Comparison of ENCODE assay signal across 18 cellular contexts in genomic region chr17:61254894-61255293, GRCh38.
DNase-seq lines count a peak whose midpoint lies in the region; ATAC-seq and TF ChIP-seq lines count a peak whose summit lies in the region.
"Had no signal": no experiment of that assay in that cellular context is flagged by ENCODE, and none has a peak within 500 bp of the region (broad histone marks: within the 10 kb centered on the region; RNA-seq: fewer than 3 reads in every experiment).

No MANE protein-coding gene starts in this region.

- peak overlapping the region in 5 of 6 donors; percentile 29 to 84 (median 75) for H3K27ac Mint-ChIP-seq in immature natural killer cell
- H3K27ac Mint-ChIP-seq: HFFc6 had no signal

- H3K4me3 ChIP-seq in left ventricle myocardium inferior (no peak overlapping the region), heart right ventricle (no peak overlapping the region), osteoblast (ENCODE audit: insufficient read depth, low read length) (no peak overlapping the region), upper lobe of left lung (no peak overlapping the region), GM23248 (no peak overlapping the region)
- H3K4me3 ChIP-seq: BLaER1 treated with 17β-estradiol and CSF1 and Interleukin-3, amounts not matched to agents 10 nM and 100 nM had no signal

- no peak for TF ChIP-seq EP300 in upper lobe of left lung (IDR thresholded peaks at IDR 0.05)

- intact Hi-C loops in left ventricle myocardium inferior (cut with micrococcal nuclease), result no loop called here
- intact Hi-C loops in heart right ventricle (cut with DNase I), result loop anchor here in 6 of 10 donors (5.0 to 10.0 kb wide), 9 partner anchors 38 to 152 kb away; partner anchors contain the start of gene TBX2 (in 4 of the 6)

- WGBS in heart right ventricle, 2 donors, result 76 to 78% methylated on average over 1 of the region's 1 CpG
- WGBS in upper lobe of left lung, 2 donors, result 74 to 86% methylated on average over 1 of the region's 1 CpG
- WGBS in GM23248 (ENCODE audit: low coverage in 1 of 2, low lambda C conversion rate in 2 of 2, missing lambda C conversion rate in 2 of 2), 2 experiments, result 88 to 94% methylated on average over 1 of the region's 1 CpG

- H3K9me3 ChIP-seq in left ventricle myocardium inferior (replicated peaks) (no peaks in the 10 kb centered on the region), heart right ventricle (no peaks in the 10 kb centered on the region), osteoblast (ENCODE audit: low read depth, low read length) (no peaks in the 10 kb centered on the region), upper lobe of left lung (no peaks in the 10 kb centered on the region), GM23248 (ENCODE audit: low read depth) (no peaks in the 10 kb centered on the region)

- H4K20me1 ChIP-seq in osteoblast (ENCODE audit: insufficient read depth, low read length), result no peaks in the 10 kb centered on the region
- H4K20me1 ChIP-seq in GM23248 (ENCODE audit: insufficient read depth), result no peaks in the 10 kb centered on the region
- H4K20me1 ChIP-seq: BLaER1 treated with 17β-estradiol and CSF1 and Interleukin-3, amounts not matched to agents 10 nM and 100 nM had no signal

- H3K27me3 ChIP-seq in left ventricle myocardium inferior (ENCODE audit: low read depth) (no peaks in the 10 kb centered on the region), heart right ventricle (no peaks in the 10 kb centered on the region), osteoblast (ENCODE audit: insufficient read depth, low read length) (no peaks in the 10 kb centered on the region), upper lobe of left lung (no peaks in the 10 kb centered on the region), GM23248 (replicated peaks; ENCODE audit: insufficient read depth) (no peaks in the 10 kb centered on the region)
- H3K27me3 ChIP-seq: BLaER1 treated with 17β-estradiol and CSF1 and Interleukin-3, amounts not matched to agents 10 nM and 100 nM had no signal

- TF ChIP-seq CTCF in left ventricle myocardium inferior (IDR thresholded peaks at IDR 0.05; ENCODE audit: borderline replicate concordance) (no peak), heart right ventricle (IDR thresholded peaks at IDR 0.05) (no peak), osteoblast (IDR thresholded peaks at IDR 0.05; ENCODE audit: extremely low read depth, low read depth, low read length) (no peak), upper lobe of left lung (IDR thresholded peaks at IDR 0.05) (no peak)

- H3K79me2 ChIP-seq in osteoblast (ENCODE audit: insufficient read depth, low read length), result no peaks in the 10 kb centered on the region
- H3K79me2 ChIP-seq in GM23248 (ENCODE audit: insufficient read depth), result no peaks in the 10 kb centered on the region

- no peak overlapping the region for H3K4me3 Mint-ChIP-seq in immature natural killer cell
- H3K4me3 Mint-ChIP-seq: CD8-positive, alpha-beta memory T cell; HFFc6 had no signal

- in situ Hi-C loops in GM23248 (cut with MboI), result no loop called here

- H3K27ac ChIP-seq in left ventricle myocardium inferior (replicated peaks) (peak overlapping the region; percentile 78), heart right ventricle (peak overlapping the region in 3 of 10 donors; percentile 32 to 83 (median 45)), osteoblast (ENCODE audit: low read depth, low read length) (peak overlapping the region; percentile 22), upper lobe of left lung (peak overlapping the region; percentile 33 to 80 (median 79)), GM23248 (no peak overlapping the region)
- H3K27ac ChIP-seq: BLaER1 treated with 17β-estradiol and CSF1 and Interleukin-3, amounts not matched to agents 10 nM and 100 nM; KMS-11 had no signal

- TF ChIP-seq POLR2A in upper lobe of left lung (IDR thresholded peaks at IDR 0.05), result no peak

- H3K9me2 ChIP-seq in GM23248 (ENCODE audit: insufficient read depth), result no peaks in the 10 kb centered on the region

- H3K4me1 Mint-ChIP-seq in immature natural killer cell, result peaks cover 27 to 38% of the 10 kb centered on the region in 2 donors

- peaks cover 0 to 13% (median 0%) of the 10 kb centered on the region in 3 donors for H3K36me3 Mint-ChIP-seq in immature natural killer cell
- H3K36me3 Mint-ChIP-seq: CD8-positive, alpha-beta memory T cell had no signal

- no peaks in the 10 kb centered on the region for H3K36me3 ChIP-seq in left ventricle myocardium inferior
- H3K36me3 ChIP-seq in heart right ventricle, result no peaks in the 10 kb centered on the region
- no peaks in the 10 kb centered on the region for H3K36me3 ChIP-seq in osteoblast (ENCODE audit: insufficient read depth, low read length)
- no peaks in the 10 kb centered on the region for H3K36me3 ChIP-seq in upper lobe of left lung
- no peaks in the 10 kb centered on the region for H3K36me3 ChIP-seq in GM23248 (ENCODE audit: low read depth)
- H3K36me3 ChIP-seq: BLaER1 treated with 17β-estradiol and CSF1 and Interleukin-3, amounts not matched to agents 10 nM and 100 nM had no signal

- DNase-seq in left ventricle myocardium inferior (no peak), heart right ventricle (no peak), immature natural killer cell (no peak), osteoblast (ENCODE audit: insufficient read length, low spot score, missing footprints) (peak; percentile 14), upper lobe of left lung (no peak), NCI-H510A treated with DMSO at 0.1 percent for 48 hours (lab: John Stamatoyannopoulos, UW) (no peak), GM23248 (no peak), H4 (ENCODE audit: low spot score) (no peak)
- DNase-seq: CD8-positive, alpha-beta memory T cell; DMS79; HFFc6; NCI-H1092; NCI-H146; NCI-H2081; NCI-H510A; Right ventricle myocardium superior had no signal

- H2AFZ ChIP-seq in osteoblast (ENCODE audit: low read length), result no peak overlapping the region
- no peak overlapping the region for H2AFZ ChIP-seq in GM23248

- H3K4me1 ChIP-seq in left ventricle myocardium inferior (peaks cover 47% of the 10 kb centered on the region), heart right ventricle (peaks cover 5 to 54% (median 42%) of the 10 kb centered on the region in 9 donors), osteoblast (ENCODE audit: insufficient read depth, low read length) (peaks cover 32% of the 10 kb centered on the region), upper lobe of left lung (peaks cover 39 to 56% (median 43%) of the 10 kb centered on the region in 4 donors), GM23248 (ENCODE audit: insufficient read depth) (peaks cover 30% of the 10 kb centered on the region)

- ATAC-seq in heart right ventricle (no peak), upper lobe of left lung (ENCODE audit: low FRiP score in 2 of 2) (no peak)

- H3F3A ChIP-seq in GM23248 (ENCODE audit: insufficient read depth), result peaks cover 27% of the 10 kb centered on the region

- H3K4me2 ChIP-seq in osteoblast (ENCODE audit: insufficient read depth, low read length) (no peak overlapping the region), GM23248 (ENCODE audit: unreplicated experiment) (no peak overlapping the region)
- H3K4me2 ChIP-seq: BLaER1 treated with 17β-estradiol and CSF1 and Interleukin-3, amounts not matched to agents 10 nM and 100 nM; KMS-11 had no signal

- no peaks in the 10 kb centered on the region for H3K9me3 Mint-ChIP-seq in immature natural killer cell
- H3K9me3 Mint-ChIP-seq: CD8-positive, alpha-beta memory T cell; HFFc6 had no signal

- H3K9ac ChIP-seq in GM23248, result no peak overlapping the region
- H3K9ac ChIP-seq: BLaER1 treated with 17β-estradiol and CSF1 and Interleukin-3, amounts not matched to agents 10 nM and 100 nM; KMS-11 had no signal

- H3K27me3 Mint-ChIP-seq in immature natural killer cell (ENCODE audit: low read depth in 3 of 3), result peaks cover 0 to 8% (median 3%) of the 10 kb centered on the region in 3 donors
- H3K27me3 Mint-ChIP-seq: CD8-positive, alpha-beta memory T cell had no signal
